ENCODE assay signal across 1 cellular context in genomic region chr1:41315482-41315823, GRCh38.
A peak's percentile ranks its signal among the peaks of the same experiment; 100 is the strongest.
TF ChIP-seq lines count a peak whose summit lies in the region.

No MANE protein-coding gene starts in this region.

TF ChIP-seq in K562, 482 proteins besides CTCF, POLR2A, EP300 and RAD21 (continued from another document):
- no peak for TF ChIP-seq POU5F1 (IDR thresholded peaks at IDR 0.05; ENCODE audit: borderline replicate concordance, low read depth, low read length, partially characterized antibody)
- TF ChIP-seq RBBP5 (IDR thresholded peaks at IDR 0.05; ENCODE audit: borderline replicate concordance, insufficient read depth, low read length, poor library complexity, severe bottlenecking): no peak
- 0 out of 2 replicates have a peak, but pooled peaks have one; percentile 36 for TF ChIP-seq IRF9 (tag; IDR thresholded peaks at IDR 0.05)
- no peak for TF ChIP-seq NKRF (IDR thresholded peaks at IDR 0.05; ENCODE audit: borderline replicate concordance)
- TF ChIP-seq STAT6 (CRISPR knock-in tag; IDR thresholded peaks at IDR 0.05): no peak
- peak; percentile 52; the same call in 1 of the 2 replicates for TF ChIP-seq CEBPG (CRISPR knock-in tag; IDR thresholded peaks at IDR 0.05)
- TF ChIP-seq CEBPG (tag; conservative IDR thresholded peaks at IDR 0.05 in 1 of 2, IDR thresholded peaks at IDR 0.05 in 1 of 2): peak; percentile 73 to 80
- TF ChIP-seq MXI1 (IDR thresholded peaks at IDR 0.05; ENCODE audit: low read depth, low read length): no peak
- no peak for TF ChIP-seq TRIM25 (IDR thresholded peaks at IDR 0.05; ENCODE audit: borderline replicate concordance)
- TF ChIP-seq ZNF224 (CRISPR knock-in tag; IDR thresholded peaks at IDR 0.05): no peak
- no peak for TF ChIP-seq E4F1 (CRISPR knock-in tag; IDR thresholded peaks at IDR 0.05; ENCODE audit: borderline replicate concordance)
- no peak for TF ChIP-seq ZSCAN29 (IDR thresholded peaks at IDR 0.05)
- no peak for TF ChIP-seq FOXP4 (CRISPR knock-in tag; IDR thresholded peaks at IDR 0.05; ENCODE audit: borderline replicate concordance)
- no peak for TF ChIP-seq HNRNPL (IDR thresholded peaks at IDR 0.05; ENCODE audit: low read depth, low read length)
- peak; percentile 87 for TF ChIP-seq ATF3 (IDR thresholded peaks at IDR 0.05)
- no peak for TF ChIP-seq ATF3 (CRISPR knock-in tag; conservative IDR thresholded peaks at IDR 0.05)
- TF ChIP-seq FOXP1 (CRISPR knock-in tag; IDR thresholded peaks at IDR 0.05): no peak
- no peak for TF ChIP-seq RFX1 (IDR thresholded peaks at IDR 0.05)
- TF ChIP-seq CBFB (CRISPR knock-in tag; IDR thresholded peaks at IDR 0.05): no peak
- no peak for TF ChIP-seq SIN3B (IDR thresholded peaks at IDR 0.05; ENCODE audit: low read depth)
- no peak for TF ChIP-seq L3MBTL2 (IDR thresholded peaks at IDR 0.05)
- no peak for TF ChIP-seq HMBOX1 (IDR thresholded peaks at IDR 0.05)
- TF ChIP-seq CEBPB (tag; IDR thresholded peaks at IDR 0.05): peak; percentile 70
- TF ChIP-seq NR1H2 (CRISPR knock-in tag; IDR thresholded peaks at IDR 0.05): no peak
- TF ChIP-seq CBFA2T2 (conservative IDR thresholded peaks at IDR 0.05): no peak
